Comparison of ENCODE assay signal across 17 cellular contexts in genomic region chr9:115034801-115035200, GRCh38.
A peak's percentile ranks its signal among the peaks of the same experiment; 100 is the strongest.
DNase-seq lines count a peak whose midpoint lies in the region; ATAC-seq, FAIRE-seq and TF ChIP-seq lines count a peak whose summit lies in the region.
"Had no signal": no experiment of that assay in that cellular context is flagged by ENCODE, and none has a peak within 500 bp of the region (broad histone marks: within the 10 kb centered on the region; RNA-seq: fewer than 3 reads in every experiment).

No MANE protein-coding gene starts in this region.

- H3K4me3 ChIP-seq in left ventricle myocardium inferior (no peak overlapping the region), astrocyte of the cerebellum (ENCODE audit: low read depth, low read length) (no peak overlapping the region), kidney epithelial cell (ENCODE audit: low read depth, low read length) (no peak overlapping the region)
- H3K4me3 ChIP-seq: GM12878, lower lobe of right lung had no signal

- ATAC-seq in left ventricle myocardium superior (peak; percentile 59), esophagus mucosa (no peak), GM18498 (IDR thresholded peaks at IDR 0.05; ENCODE audit: unreplicated experiment) (no peak)
- ATAC-seq: GM12878 had no signal

- DNase-seq in left ventricle myocardium superior, result no peak
- DNase-seq in left ventricle myocardium inferior, result no peak
- DNase-seq in astrocyte of the cerebellum (ENCODE audit: low read depth), result peak; percentile 91
- DNase-seq in kidney epithelial cell (ENCODE audit: low read depth), result peak; percentile 54
- DNase-seq in urothelium cell line (ENCODE audit: low spot score), result peak; percentile 40
- DNase-seq in NCI-H2227 (lab: John Stamatoyannopoulos, UW; ENCODE audit: unreplicated experiment), result no peak
- DNase-seq: activated CD4-positive, CD25-positive, alpha-beta regulatory T cell treated with anti-CD3 and anti-CD28 coated beads, Interleukin-2, amount 50 U/mL, for 72 hours; C1 segment of cervical spinal cord; foreskin melanocyte; lower lobe of right lung; NCI-H1930; retina; RPMI8226 had no signal

- in situ Hi-C loops in astrocyte of the cerebellum (cut with HindIII; ENCODE audit: low sequenced_read_pairs), result no loop called here

- H3K4me1 ChIP-seq in left ventricle myocardium inferior, result peaks cover 20% of the 10 kb centered on the region

- no peak overlapping the region for H3K27ac ChIP-seq in left ventricle myocardium inferior (replicated peaks)
- H3K27ac ChIP-seq: lower lobe of right lung had no signal

- no peak for FAIRE-seq in urothelium cell line (lab: Jason Lieb, UNC)
- FAIRE-seq: GM12878, HTR-8/SVneo had no signal

- H3K36me3 ChIP-seq in left ventricle myocardium inferior (no peaks in the 10 kb centered on the region), kidney epithelial cell (ENCODE audit: control insufficient read depth, insufficient read depth, low read length) (peaks cover 1% of the 10 kb centered on the region)
- H3K36me3 ChIP-seq: lower lobe of right lung had no signal

- no peaks in the 10 kb centered on the region for H3K9me3 ChIP-seq in left ventricle myocardium inferior (replicated peaks)
- H3K9me3 ChIP-seq: lower lobe of right lung had no signal

- TF ChIP-seq CTCF in left ventricle myocardium inferior (IDR thresholded peaks at IDR 0.05; ENCODE audit: borderline replicate concordance) (no peak), astrocyte of the cerebellum (IDR thresholded peaks at IDR 0.05; ENCODE audit: low read depth, low read length, missing control alignments) (no peak), kidney epithelial cell (IDR thresholded peaks at IDR 0.05; ENCODE audit: insufficient read depth, low read length, poor library complexity, severe bottlenecking) (no peak)

- intact Hi-C loops in left ventricle myocardium superior (cut with micrococcal nuclease), result no loop called here
- intact Hi-C loops in left ventricle myocardium inferior (cut with micrococcal nuclease), result no loop called here

- H3K27me3 ChIP-seq in left ventricle myocardium inferior (ENCODE audit: low read depth), result peaks cover 10% of the 10 kb centered on the region
- H3K27me3 ChIP-seq in kidney epithelial cell (ENCODE audit: control insufficient read depth, insufficient read depth, low read length), result no peaks in the 10 kb centered on the region

Comparison
In these comparisons a context has a peak if more than half of its experiments do, and no peak if none do; other contexts are left out.
1. DNase-seq: peak in astrocyte of the cerebellum (single experiment), kidney epithelial cell (single experiment) and urothelium cell line (single experiment); none in left ventricle myocardium superior (single experiment), left ventricle myocardium inferior (single experiment) and NCI-H2227 (single experiment).